Comparison of ENCODE assay signal across 1 cellular context in the genomic region with DNA sequence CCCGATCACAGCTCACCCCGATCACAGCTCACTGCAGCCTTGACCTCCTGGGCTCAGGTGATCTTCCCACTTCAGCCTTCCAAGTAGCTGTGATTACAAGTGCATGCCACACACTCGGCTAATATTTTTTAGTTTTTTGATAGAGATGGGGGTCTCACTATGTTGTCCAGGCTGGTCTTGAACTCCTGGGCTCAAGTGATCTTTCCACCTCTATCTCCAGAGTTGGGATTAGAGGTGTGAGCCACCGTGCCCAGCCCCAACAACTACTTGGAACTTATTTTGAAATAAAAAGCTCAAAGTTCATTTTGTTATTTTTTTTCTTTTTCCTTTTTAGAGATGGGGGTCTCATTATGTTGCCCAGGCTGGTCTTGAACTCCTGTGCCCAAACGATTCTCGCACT.
TF ChIP-seq lines count a peak whose summit lies in the region.

No MANE protein-coding gene starts in this region.

TF ChIP-seq in K562, 482 proteins besides CTCF, POLR2A, EP300 and RAD21 (continued from another document):
- TF ChIP-seq ZNF12 (CRISPR knock-in tag; IDR thresholded peaks at IDR 0.05): 0 out of 2 replicates have a peak, but pooled peaks have one; percentile 22
- TF ChIP-seq MYC (IDR thresholded peaks at IDR 0.05; ENCODE audit: low read depth, low read length): no peak
- 0 out of 2 replicates have a peak, but pooled peaks have one; percentile 32 for TF ChIP-seq MYC (CRISPR knock-in tag; IDR thresholded peaks at IDR 0.05; ENCODE audit: borderline replicate concordance, low read depth)
- TF ChIP-seq IRF2 (CRISPR knock-in tag; IDR thresholded peaks at IDR 0.05): peak; percentile 76; the same call in 1 of the 2 replicates
- no peak for TF ChIP-seq ZC3H11A (IDR thresholded peaks at IDR 0.05; ENCODE audit: low read depth, low read length)
- no peak for TF ChIP-seq JUN (IDR thresholded peaks at IDR 0.05; ENCODE audit: borderline replicate concordance, low read depth, low read length)
- no peak for TF ChIP-seq JUN (CRISPR knock-in tag; IDR thresholded peaks at IDR 0.05; ENCODE audit: borderline replicate concordance)
- 0 out of 2 replicates have a peak, but pooled peaks have one; percentile 21 for TF ChIP-seq ZNF263 (CRISPR knock-in tag; IDR thresholded peaks at IDR 0.05; ENCODE audit: borderline replicate concordance)
- peak; percentile 67 for TF ChIP-seq ZNF121 (CRISPR knock-in tag; conservative IDR thresholded peaks at IDR 0.05)
- TF ChIP-seq, protein P1, sequence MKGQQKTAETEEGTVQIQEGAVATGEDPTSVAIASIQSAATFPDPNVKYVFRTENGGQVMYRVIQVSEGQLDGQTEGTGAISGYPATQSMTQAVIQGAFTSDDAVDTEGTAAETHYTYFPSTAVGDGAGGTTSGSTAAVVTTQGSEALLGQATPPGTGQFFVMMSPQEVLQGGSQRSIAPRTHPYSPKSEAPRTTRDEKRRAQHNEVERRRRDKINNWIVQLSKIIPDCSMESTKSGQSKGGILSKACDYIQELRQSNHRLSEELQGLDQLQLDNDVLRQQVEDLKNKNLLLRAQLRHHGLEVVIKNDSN (CRISPR knock-in tag; IDR thresholded peaks at IDR 0.05): 0 out of 2 replicates have a peak, but pooled peaks have one; percentile 26
- TF ChIP-seq MEF2A (IDR thresholded peaks at IDR 0.05; ENCODE audit: control insufficient read depth, low read depth, low read length): no peak
- no peak for TF ChIP-seq PYGO2 (tag; IDR thresholded peaks at IDR 0.05)
- no peak for TF ChIP-seq ZNF316 (IDR thresholded peaks at IDR 0.05)
- no peak for TF ChIP-seq PURB (CRISPR knock-in tag; IDR thresholded peaks at IDR 0.05; ENCODE audit: low read depth)
- TF ChIP-seq ZNF232 (CRISPR knock-in tag; IDR thresholded peaks at IDR 0.05): 0 out of 2 replicates have a peak, but pooled peaks have one; percentile 31
- no peak for TF ChIP-seq NR3C1 (CRISPR knock-in tag; IDR thresholded peaks at IDR 0.05)
- TF ChIP-seq, protein P2, sequence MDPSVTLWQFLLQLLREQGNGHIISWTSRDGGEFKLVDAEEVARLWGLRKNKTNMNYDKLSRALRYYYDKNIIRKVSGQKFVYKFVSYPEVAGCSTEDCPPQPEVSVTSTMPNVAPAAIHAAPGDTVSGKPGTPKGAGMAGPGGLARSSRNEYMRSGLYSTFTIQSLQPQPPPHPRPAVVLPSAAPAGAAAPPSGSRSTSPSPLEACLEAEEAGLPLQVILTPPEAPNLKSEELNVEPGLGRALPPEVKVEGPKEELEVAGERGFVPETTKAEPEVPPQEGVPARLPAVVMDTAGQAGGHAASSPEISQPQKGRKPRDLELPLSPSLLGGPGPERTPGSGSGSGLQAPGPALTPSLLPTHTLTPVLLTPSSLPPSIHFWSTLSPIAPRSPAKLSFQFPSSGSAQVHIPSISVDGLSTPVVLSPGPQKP (CRISPR knock-in tag; IDR thresholded peaks at IDR 0.05): no peak
- TF ChIP-seq ZNF77 (CRISPR knock-in tag; IDR thresholded peaks at IDR 0.05): no peak
- TF ChIP-seq TAF1 (IDR thresholded peaks at IDR 0.05; ENCODE audit: control insufficient read depth, extremely low read depth, insufficient read depth, low read length, severe bottlenecking): no peak
